1 cellular context compared by ENCODE assay signal in the genomic region with DNA sequence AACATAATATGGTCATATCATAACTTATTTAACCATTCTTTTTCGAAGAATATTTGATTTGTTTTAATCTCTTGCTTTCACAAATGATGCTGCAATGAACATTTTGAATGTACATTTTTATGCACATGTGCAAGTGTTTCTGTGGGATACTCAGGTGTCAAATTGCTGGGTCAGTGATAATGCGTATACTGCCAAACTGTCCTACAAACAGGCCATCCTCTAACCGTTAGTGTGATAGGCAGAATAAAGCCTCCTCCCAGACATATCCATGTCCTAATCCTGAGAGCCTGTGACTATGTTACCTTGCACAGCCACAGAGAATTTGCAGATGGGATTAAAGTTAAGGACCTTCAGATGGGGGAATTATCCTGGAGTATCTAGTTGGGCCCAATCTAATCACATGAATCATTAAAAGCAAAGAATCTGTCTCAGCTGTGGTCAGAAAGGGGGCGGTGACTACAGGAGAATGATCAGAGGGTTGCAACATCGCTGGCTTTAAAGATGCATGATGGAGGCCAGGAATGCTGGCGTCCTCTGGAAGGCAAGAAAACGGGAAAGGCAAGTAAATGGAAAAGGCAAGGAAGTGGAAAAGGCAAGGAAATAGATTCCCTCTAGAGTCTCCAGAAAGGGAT.
TF ChIP-seq lines count a peak whose summit lies in the region.

No MANE protein-coding gene starts in this region.

TF ChIP-seq in WTC11, 78 proteins besides CTCF, POLR2A, EP300 and RAD21 (continued from another document):
- TF ChIP-seq, protein P1, sequence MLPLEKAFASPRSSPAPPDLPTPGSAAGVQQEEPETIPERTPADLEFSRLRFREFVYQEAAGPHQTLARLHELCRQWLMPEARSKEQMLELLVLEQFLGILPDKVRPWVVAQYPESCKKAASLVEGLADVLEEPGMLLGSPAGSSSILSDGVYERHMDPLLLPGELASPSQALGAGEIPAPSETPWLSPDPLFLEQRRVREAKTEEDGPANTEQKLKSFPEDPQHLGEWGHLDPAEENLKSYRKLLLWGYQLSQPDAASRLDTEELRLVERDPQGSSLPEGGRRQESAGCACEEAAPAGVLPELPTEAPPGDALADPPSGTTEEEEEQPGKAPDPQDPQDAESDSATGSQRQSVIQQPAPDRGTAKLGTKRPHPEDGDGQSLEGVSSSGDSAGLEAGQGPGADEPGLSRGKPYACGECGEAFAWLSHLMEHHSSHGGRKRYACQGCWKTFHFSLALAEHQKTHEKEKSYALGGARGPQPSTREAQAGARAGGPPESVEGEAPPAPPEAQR (CRISPR knock-in tag; IDR thresholded peaks at IDR 0.05), result no peak
- TF ChIP-seq PRRX2 (CRISPR knock-in tag; IDR thresholded peaks at IDR 0.05), result no peak
- no peak for TF ChIP-seq ATF1 (CRISPR knock-in tag; IDR thresholded peaks at IDR 0.05)
- no peak for TF ChIP-seq AFF4 (CRISPR knock-in tag; IDR thresholded peaks at IDR 0.05; ENCODE audit: borderline replicate concordance)
- TF ChIP-seq ERG (CRISPR knock-in tag; IDR thresholded peaks at IDR 0.05), result no peak
TF ChIP-seq in WTC11: peak in this region for 0.
